In the genomic region with DNA sequence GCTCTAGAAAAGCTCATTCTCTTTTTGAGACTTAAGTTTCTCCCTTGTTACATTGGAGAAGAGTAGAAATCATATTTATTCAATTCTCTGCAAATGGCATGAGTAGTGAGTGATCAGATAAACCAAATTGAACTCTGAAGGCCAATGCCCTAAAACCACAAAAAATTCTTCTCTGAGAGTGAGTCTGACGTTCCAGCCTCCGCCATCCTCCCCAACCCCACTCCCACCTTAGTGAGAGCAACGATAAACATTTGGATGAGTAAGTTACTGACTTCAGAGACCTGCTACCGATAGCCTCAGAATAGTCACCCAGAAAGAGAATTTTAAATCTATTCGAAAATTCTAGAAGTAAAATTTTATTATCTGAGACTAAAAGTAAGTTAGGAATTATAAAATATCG, we compare ENCODE assay signal across 30 cellular contexts.
"Had no signal": no experiment of that assay in that cellular context is flagged by ENCODE, and none has a peak within 500 bp of the region (broad histone marks: within the 10 kb centered on the region; RNA-seq: fewer than 3 reads in every experiment).

No MANE protein-coding gene starts in this region.

- H3K4me1 Mint-ChIP-seq: naive thymus-derived CD8-positive, alpha-beta T cell; stimulated activated naive B cell treated with anti-CD40 and anti-IgM and Interleukin-4, amounts not matched to agents 10 μg/mL and 1 μg/mL and 100 μg/mL, for 72 hours had no signal

- FAIRE-seq: islet of Langerhans, kidney, pancreas, urothelium cell line had no signal

- H3K36me3 Mint-ChIP-seq: naive thymus-derived CD8-positive, alpha-beta T cell had no signal

- H3K4me1 ChIP-seq: left lung, lower lobe of right lung, pancreas, psoas muscle, right atrium auricular region, right lobe of liver, testis, thyroid gland, transverse colon, upper lobe of right lung had no signal

- H3K9me3 ChIP-seq: left lung, lower lobe of right lung, pancreas, psoas muscle, right atrium auricular region, right lobe of liver, stomach, testis, thyroid gland, transverse colon, upper lobe of right lung had no signal

- H3K27ac ChIP-seq: left lung, lower lobe of right lung, pancreas, psoas muscle, right atrium auricular region, right lobe of liver, skin epidermis, stomach, testis, thyroid gland, transverse colon, upper lobe of right lung had no signal

- H3K9me3 Mint-ChIP-seq: neural crest cell had no signal

- H3K27ac Mint-ChIP-seq: naive thymus-derived CD8-positive, alpha-beta T cell; nephron; stimulated activated naive B cell treated with anti-CD40 and anti-IgM and Interleukin-4, amounts not matched to agents 10 μg/mL and 1 μg/mL and 100 μg/mL, for 72 hours had no signal

- H3K4me3 ChIP-seq: left lung, lower lobe of right lung, pancreas, psoas muscle, right atrium auricular region, right lobe of liver, skin epidermis, stomach, testis, thyroid gland, transverse colon, upper lobe of right lung had no signal

- H3K4me3 Mint-ChIP-seq: naive thymus-derived CD8-positive, alpha-beta T cell; nephron; neural crest cell; stimulated activated naive B cell treated with anti-CD40 and anti-IgM and Interleukin-4, amounts not matched to agents 10 μg/mL and 1 μg/mL and 100 μg/mL, for 72 hours had no signal

- DNase-seq: hippocampal formation; kidney; left colon; left lung; lower lobe of right lung; mammary epithelial cell; mesenchymal stem cell; naive thymus-derived CD8-positive, alpha-beta T cell; nucleus accumbens; pancreas; posterior cingulate gyrus; psoas muscle; right lobe of liver; stimulated activated CD4-positive, alpha-beta T cell treated with anti-CD3 and anti-CD28 coated beads, Interleukin-12 subunit alpha, Interleukin-12 subunit beta, amount 100 ng/mL, for 4 hours; stimulated activated CD4-positive, alpha-beta T cell treated with anti-CD3 and anti-CD28 coated beads, Interleukin-15, amount 100 ng/mL, for 24 hours; stimulated activated CD4-positive, alpha-beta T cell treated with anti-CD3 and anti-CD28 coated beads, Interleukin-2, amount 100 ng/mL, for 24 hours; stimulated activated CD4-positive, alpha-beta T cell treated with anti-CD3 and anti-CD28 coated beads, Interleukin-4, amount 100 ng/mL, for 1 hour; stimulated activated naive B cell treated with anti-CD40 and anti-IgM and Interleukin-4, amounts not matched to agents 10 μg/mL and 1 μg/mL and 100 μg/mL, for 72 hours; stimulated activated naive CD8-positive, alpha-beta T cell treated with anti-CD3 and anti-CD28 coated beads, Interleukin-15, Interleukin-2, amounts not matched to agents 100 U/mL and 50 U/mL, for 24 hours; stomach; testis; thyroid gland; transverse colon; upper lobe of right lung had no signal

- ATAC-seq: left colon; left lung; lower lobe of right lung; naive thymus-derived CD8-positive, alpha-beta T cell; pancreas; psoas muscle; right lobe of liver; stimulated activated naive B cell treated with anti-CD40 and anti-IgM and Interleukin-4, amounts not matched to agents 10 μg/mL and 1 μg/mL and 100 μg/mL, for 72 hours; stimulated activated naive CD8-positive, alpha-beta T cell treated with anti-CD3 and anti-CD28 coated beads, Interleukin-15, Interleukin-2, amounts not matched to agents 100 U/mL and 50 U/mL, for 24 hours; upper lobe of right lung had no signal

- H3K27me3 ChIP-seq: right atrium auricular region, right lobe of liver, testis, thyroid gland, transverse colon had no signal

- H3K36me3 ChIP-seq: left lung, lower lobe of right lung, pancreas, right atrium auricular region, right lobe of liver, stomach, thyroid gland, transverse colon, upper lobe of right lung had no signal
